ENCODE assay signal across 2 cellular contexts in the genomic region with DNA sequence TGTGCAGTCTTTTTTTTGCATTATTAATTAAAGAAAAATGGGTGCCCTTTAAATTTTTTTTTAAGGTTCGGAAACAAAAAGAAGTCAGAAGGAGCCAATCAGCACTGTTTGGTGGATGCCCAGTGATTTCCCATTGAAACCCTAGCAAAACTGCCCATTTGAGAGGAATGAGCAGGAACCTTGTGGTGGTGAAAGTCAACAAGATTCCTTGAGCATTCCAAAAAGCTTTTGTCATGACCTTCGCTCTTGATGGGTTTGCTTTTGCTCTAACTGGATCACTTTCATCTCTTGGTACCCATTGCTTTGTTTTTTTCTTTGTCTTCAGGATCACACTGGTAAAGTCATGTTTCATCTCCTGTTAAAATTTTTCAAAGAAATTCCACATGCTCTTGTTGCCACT.
TF ChIP-seq lines count a peak whose summit lies in the region.

No MANE protein-coding gene starts in this region.

TF ChIP-seq in IMR-90, 13 proteins besides CTCF, POLR2A, EP300 and RAD21:
- TF ChIP-seq SMC3 (IDR thresholded peaks at IDR 0.05; ENCODE audit: low read depth, low read length) (no peak), CHD1 (IDR thresholded peaks at IDR 0.05; ENCODE audit: low read depth, low read length) (no peak), RCOR1 (IDR thresholded peaks at IDR 0.05; ENCODE audit: insufficient replicate concordance, low read length) (no peak), CEBPB (IDR thresholded peaks at IDR 0.05; ENCODE audit: low read depth, low read length) (no peak), RFX5 (IDR thresholded peaks at IDR 0.05; ENCODE audit: low read depth, low read length) (no peak), NFE2L2 (IDR thresholded peaks at IDR 0.05; ENCODE audit: low read depth, low read length) (no peak), BHLHE40 (IDR thresholded peaks at IDR 0.05; ENCODE audit: low read depth, low read length) (no peak), FOS (IDR thresholded peaks at IDR 0.05; ENCODE audit: low read depth, low read length) (no peak), MAZ (IDR thresholded peaks at IDR 0.05; ENCODE audit: borderline replicate concordance, low read depth, low read length) (no peak), MXI1 (IDR thresholded peaks at IDR 0.05; ENCODE audit: borderline replicate concordance, low read depth, low read length) (no peak), MAFK (IDR thresholded peaks at IDR 0.05; ENCODE audit: low read depth, low read length) (no peak)
- TF ChIP-seq, protein P1, sequence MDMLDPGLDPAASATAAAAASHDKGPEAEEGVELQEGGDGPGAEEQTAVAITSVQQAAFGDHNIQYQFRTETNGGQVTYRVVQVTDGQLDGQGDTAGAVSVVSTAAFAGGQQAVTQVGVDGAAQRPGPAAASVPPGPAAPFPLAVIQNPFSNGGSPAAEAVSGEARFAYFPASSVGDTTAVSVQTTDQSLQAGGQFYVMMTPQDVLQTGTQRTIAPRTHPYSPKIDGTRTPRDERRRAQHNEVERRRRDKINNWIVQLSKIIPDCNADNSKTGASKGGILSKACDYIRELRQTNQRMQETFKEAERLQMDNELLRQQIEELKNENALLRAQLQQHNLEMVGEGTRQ (IDR thresholded peaks at IDR 0.05; ENCODE audit: low read depth, low read length), result no peak
- TF ChIP-seq, protein P2, sequence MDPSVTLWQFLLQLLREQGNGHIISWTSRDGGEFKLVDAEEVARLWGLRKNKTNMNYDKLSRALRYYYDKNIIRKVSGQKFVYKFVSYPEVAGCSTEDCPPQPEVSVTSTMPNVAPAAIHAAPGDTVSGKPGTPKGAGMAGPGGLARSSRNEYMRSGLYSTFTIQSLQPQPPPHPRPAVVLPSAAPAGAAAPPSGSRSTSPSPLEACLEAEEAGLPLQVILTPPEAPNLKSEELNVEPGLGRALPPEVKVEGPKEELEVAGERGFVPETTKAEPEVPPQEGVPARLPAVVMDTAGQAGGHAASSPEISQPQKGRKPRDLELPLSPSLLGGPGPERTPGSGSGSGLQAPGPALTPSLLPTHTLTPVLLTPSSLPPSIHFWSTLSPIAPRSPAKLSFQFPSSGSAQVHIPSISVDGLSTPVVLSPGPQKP (IDR thresholded peaks at IDR 0.05; ENCODE audit: borderline replicate concordance, low read depth, low read length), result no peak

TF ChIP-seq in endothelial cell of umbilical vein, 7 proteins besides CTCF, POLR2A, EP300 and RAD21:
- no peak for TF ChIP-seq POLR2AphosphoS5 (IDR thresholded peaks at IDR 0.05; ENCODE audit: insufficient read depth, low read depth, low read length)
- no peak for TF ChIP-seq EZH2 (IDR thresholded peaks at IDR 0.05; ENCODE audit: borderline replicate concordance, low read depth, low read length, severe bottlenecking)
- no peak for TF ChIP-seq FOS (IDR thresholded peaks at IDR 0.05; ENCODE audit: borderline replicate concordance, insufficient read depth, low read length)
- TF ChIP-seq JUN (IDR thresholded peaks at IDR 0.05; ENCODE audit: borderline replicate concordance, insufficient read depth, insufficient read length, low read depth), result no peak
- no peak for TF ChIP-seq MYC (IDR thresholded peaks at IDR 0.05; ENCODE audit: low read depth, low read length)
- TF ChIP-seq GATA2 (IDR thresholded peaks at IDR 0.05; ENCODE audit: insufficient read depth, insufficient read length, low read depth, low read length), result no peak
- TF ChIP-seq, protein P3, sequence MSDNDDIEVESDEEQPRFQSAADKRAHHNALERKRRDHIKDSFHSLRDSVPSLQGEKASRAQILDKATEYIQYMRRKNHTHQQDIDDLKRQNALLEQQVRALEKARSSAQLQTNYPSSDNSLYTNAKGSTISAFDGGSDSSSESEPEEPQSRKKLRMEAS (IDR thresholded peaks at IDR 0.05; ENCODE audit: insufficient read depth, insufficient read length), result no peak
